In genomic region chr5:6596388-6596787, GRCh38 we compare ENCODE assay signal across 15 cellular contexts. TPM values are rescaled to one million over a fixed set of nuclear protein-coding genes. Genes with fewer than 3 reads are reported as not detected.
DNase-seq lines count a peak whose midpoint lies in the region; TF ChIP-seq lines count a peak whose summit lies in the region.
"Had no signal": no experiment of that assay in that cellular context is flagged by ENCODE, and none has a peak within 500 bp of the region (broad histone marks: within the 10 kb centered on the region; RNA-seq: fewer than 3 reads in every experiment).

No MANE protein-coding gene starts in this region.

- peak; percentile 4 for DNase-seq in right atrium auricular region (ENCODE audit: low spot score)
- no peak for DNase-seq in left ventricle myocardium inferior
- peak; percentile 29 for DNase-seq in endodermal cell
- DNase-seq in cerebellar cortex (ENCODE audit: low spot score): no peak
- no peak for DNase-seq in suprapubic skin (ENCODE audit: low spot score in 2 of 2)
- DNase-seq: BE2C; CD8-positive, alpha-beta T cell; COR-L47; DMS153; DMS79 treated with DMSO at 0.1 percent for 48 hours; EL had no signal

- no peak for TF ChIP-seq POLR2A in suprapubic skin (IDR thresholded peaks at IDR 0.05)

- no peak for TF ChIP-seq EP300 in suprapubic skin (IDR thresholded peaks at IDR 0.05)

- H3K27me3 Mint-ChIP-seq in endodermal cell (ENCODE audit: insufficient read depth): no peaks in the 10 kb centered on the region

- 96 to 98% methylated on average over 5 of the region's 5 CpGs for WGBS in endodermal cell (ENCODE audit: insufficient coverage in 1 of 2, insufficient read length in 1 of 2), 2 experiments
- 41% methylated on average over 5 of the region's 5 CpGs for WGBS in liver
- 96% methylated on average over 5 of the region's 5 CpGs for WGBS in suprapubic skin

- no peaks in the 10 kb centered on the region for H3K4me1 ChIP-seq in right atrium auricular region
- H3K4me1 ChIP-seq in left ventricle myocardium inferior: peaks cover 12% of the 10 kb centered on the region
- peaks cover 10% of the 10 kb centered on the region for H3K4me1 ChIP-seq in endodermal cell (ENCODE audit: control insufficient read depth, insufficient read depth, low read length)
- H3K4me1 ChIP-seq in liver (ENCODE audit: control insufficient read depth in 4 of 4, insufficient read depth in 4 of 4, low read length in 3 of 4): peaks cover 14 to 71% (median 48%) of the 10 kb centered on the region in 4 donors
- no peaks in the 10 kb centered on the region for H3K4me1 ChIP-seq in suprapubic skin
- H3K4me1 ChIP-seq: A549, BE2C had no signal

- H3K36me3 ChIP-seq in right atrium auricular region (peaks cover 28% of the 10 kb centered on the region), left ventricle myocardium inferior (peaks cover 52% of the 10 kb centered on the region), endodermal cell (ENCODE audit: control insufficient read depth, insufficient read depth, low read length) (peaks cover 46% of the 10 kb centered on the region), liver (ENCODE audit: control insufficient read depth in 4 of 4, insufficient read depth in 3 of 4, low read depth in 1 of 4, low read length in 3 of 4) (peaks cover 2 to 21% (median 16%) of the 10 kb centered on the region in 4 donors), suprapubic skin (peaks cover 51% of the 10 kb centered on the region)

- H3K9me3 ChIP-seq in right atrium auricular region (no peaks in the 10 kb centered on the region), left ventricle myocardium inferior (replicated peaks) (no peaks in the 10 kb centered on the region), endodermal cell (ENCODE audit: control insufficient read depth, low read length) (peaks cover 14% of the 10 kb centered on the region), liver (ENCODE audit: control insufficient read depth in 4 of 4, low read length in 3 of 4) (no peaks in the 10 kb centered on the region), suprapubic skin (no peaks in the 10 kb centered on the region)
- H3K9me3 ChIP-seq: A549, BE2C had no signal

- H3K27ac ChIP-seq in right atrium auricular region (no peak overlapping the region), left ventricle myocardium inferior (replicated peaks) (no peak overlapping the region), endodermal cell (ENCODE audit: low read depth, low read length) (no peak overlapping the region), liver (ENCODE audit: low read depth in 1 of 2, low read length in 2 of 2) (peak overlapping the region; percentile 92 to 96), suprapubic skin (no peak overlapping the region)
- H3K27ac ChIP-seq: A549, C4-2B had no signal

- H3K4me1 Mint-ChIP-seq in endodermal cell: peaks cover 26% of the 10 kb centered on the region

- peak overlapping the region; percentile 41 for H3K9ac ChIP-seq in endodermal cell (ENCODE audit: extremely low read depth, low read length, poor library complexity, severe bottlenecking)
- peak overlapping the region in 1 of 2 donors; percentile 51 for H3K9ac ChIP-seq in liver (ENCODE audit: low read depth in 1 of 2, low read length in 2 of 2)

- H3K27me3 ChIP-seq in right atrium auricular region (no peaks in the 10 kb centered on the region), left ventricle myocardium inferior (ENCODE audit: low read depth) (no peaks in the 10 kb centered on the region), endodermal cell (ENCODE audit: control insufficient read depth, insufficient read depth, low read length, poor library complexity, severe bottlenecking) (no peaks in the 10 kb centered on the region), liver (ENCODE audit: control insufficient read depth in 4 of 4, insufficient read depth in 4 of 4, low read length in 3 of 4) (no peaks in the 10 kb centered on the region), suprapubic skin (no peaks in the 10 kb centered on the region)
- H3K27me3 ChIP-seq: BE2C had no signal

- H3K9me3 Mint-ChIP-seq in endodermal cell: peaks cover 26% of the 10 kb centered on the region
- H3K9me3 Mint-ChIP-seq: CD8-positive, alpha-beta T cell; GM23338 had no signal

- H3K4me3 Mint-ChIP-seq in endodermal cell: no peak overlapping the region
- H3K4me3 Mint-ChIP-seq: CD8-positive, alpha-beta T cell; GM23338 had no signal

- intact Hi-C loops in left ventricle myocardium inferior (cut with micrococcal nuclease): no loop called here

- no peak for TF ChIP-seq CTCF in right atrium auricular region (IDR thresholded peaks at IDR 0.05)
- TF ChIP-seq CTCF in left ventricle myocardium inferior (IDR thresholded peaks at IDR 0.05; ENCODE audit: borderline replicate concordance): no peak
- no peak for TF ChIP-seq CTCF in endodermal cell (conservative IDR thresholded peaks at IDR 0.05)
- no peak for TF ChIP-seq CTCF in liver (IDR thresholded peaks at IDR 0.05; ENCODE audit: low read depth, low read length, missing input control)
- no peak for TF ChIP-seq CTCF in suprapubic skin (IDR thresholded peaks at IDR 0.05)

- H3K27ac Mint-ChIP-seq in endodermal cell: no peak overlapping the region
- H3K27ac Mint-ChIP-seq: CD8-positive, alpha-beta T cell had no signal

- H3K4me3 ChIP-seq in right atrium auricular region: no peak overlapping the region
- no peak overlapping the region for H3K4me3 ChIP-seq in left ventricle myocardium inferior
- no peak overlapping the region for H3K4me3 ChIP-seq in endodermal cell (ENCODE audit: low read length)
- H3K4me3 ChIP-seq in liver (ENCODE audit: low read depth in 1 of 3, low read length in 3 of 3): no peak overlapping the region
- H3K4me3 ChIP-seq in suprapubic skin: no peak overlapping the region
- H3K4me3 ChIP-seq: A549, GM23338 had no signal

- peak; percentile 33 to 61 for TF ChIP-seq RAD21 in liver (IDR thresholded peaks at IDR 0.05)

- H3K36me3 Mint-ChIP-seq in endodermal cell (ENCODE audit: low read depth): peaks cover 66% of the 10 kb centered on the region

TF ChIP-seq in liver, 16 proteins besides CTCF, POLR2A, EP300 and RAD21 (continues in another document):
- TF ChIP-seq GABPA (IDR thresholded peaks at IDR 0.05 in 1 of 2, conservative IDR thresholded peaks at IDR 0.05 in 1 of 2) (no peak), MAX (IDR thresholded peaks at IDR 0.05) (peak; percentile 91), YY1 (IDR thresholded peaks at IDR 0.05) (peak; percentile 93), FOXA1 (IDR thresholded peaks at IDR 0.05) (peak; percentile 93), TAF1 (conservative IDR thresholded peaks at IDR 0.05) (no peak), ATF3 (IDR thresholded peaks at IDR 0.05) (peak; percentile 79), RXRA (IDR thresholded peaks at IDR 0.05) (peak; percentile 95 to 98), NR2F2 (IDR thresholded peaks at IDR 0.05) (peak; percentile 28), REST (IDR thresholded peaks at IDR 0.05) (peak; percentile 79), EGR1 (IDR thresholded peaks at IDR 0.05; ENCODE audit: low read depth in 2 of 2) (peak in 1 of 2 donors; percentile 73), FOXA2 (IDR thresholded peaks at IDR 0.05) (peak; percentile 95), HNF4A (conservative IDR thresholded peaks at IDR 0.05) (peak; percentile 99), HNF4G (IDR thresholded peaks at IDR 0.05) (peak; percentile 96), JUND (IDR thresholded peaks at IDR 0.05) (peak; percentile 70 to 79)

RNA-seq across cellular contexts. Expression of gene NSUN2, which starts 36.5 kb away (rescaled TPM):
- total RNA-seq in right atrium auricular region: 10 to 100 TPM; 21.2 to 21.4 TPM
- total RNA-seq in left ventricle myocardium inferior: 34.4 TPM
- total RNA-seq in endodermal cell: 10 to 100 TPM; 71.8 to 90.8 TPM
- polyA plus RNA-seq in endodermal cell (2013, experiment 1 of 2): 55.2 TPM
- polyA plus RNA-seq in endodermal cell (2013, experiment 2 of 2): 53.9 TPM
- total RNA-seq in liver: 10 to 100 TPM; 26.9 to 52.2 TPM
- polyA plus RNA-seq in liver: 10 to 100 TPM; 27.2 to 29.1 TPM
- 10 to 100 TPM; 48.8 to 90.8 (median 56.4) TPM for total RNA-seq in suprapubic skin

RNA-seq across cellular contexts. Expression of gene SRD5A1, which starts 36.9 kb away (rescaled TPM):
- total RNA-seq in right atrium auricular region (1 to 10 TPM in 1 of 2 donors, under 1 TPM in 1; 0.67 to 1.2 TPM), left ventricle myocardium inferior (2.5 TPM), endodermal cell (10 to 100 TPM; 15.0 to 16.2 TPM), liver (10 to 100 TPM in 1 of 2 donors, 1 to 10 TPM in 1; 6.3 to 87.0 TPM), suprapubic skin (10 to 100 TPM; 62.7 to 86.8 (median 74.8) TPM)
- polyA plus RNA-seq in endodermal cell (2013, experiment 1 of 2): 20.6 TPM
- polyA plus RNA-seq in endodermal cell (2013, experiment 2 of 2): 18.0 TPM
- polyA plus RNA-seq in liver: 10 to 100 TPM; 43.1 to 52.2 TPM

Comparison
In these comparisons a context has a peak if more than half of its experiments do, and no peak if none do; other contexts are left out.
1. DNase-seq: peak in right atrium auricular region (single experiment) and endodermal cell (single experiment); none in left ventricle myocardium inferior (single experiment), cerebellar cortex (single experiment) and suprapubic skin (0 of 2).
2. H3K27ac ChIP-seq: peak in liver (2 of 2); none in right atrium auricular region (0 of 2), left ventricle myocardium inferior (single experiment), endodermal cell (single experiment) and suprapubic skin (single experiment).